9 cellular contexts compared by ENCODE assay signal in the genomic region with DNA sequence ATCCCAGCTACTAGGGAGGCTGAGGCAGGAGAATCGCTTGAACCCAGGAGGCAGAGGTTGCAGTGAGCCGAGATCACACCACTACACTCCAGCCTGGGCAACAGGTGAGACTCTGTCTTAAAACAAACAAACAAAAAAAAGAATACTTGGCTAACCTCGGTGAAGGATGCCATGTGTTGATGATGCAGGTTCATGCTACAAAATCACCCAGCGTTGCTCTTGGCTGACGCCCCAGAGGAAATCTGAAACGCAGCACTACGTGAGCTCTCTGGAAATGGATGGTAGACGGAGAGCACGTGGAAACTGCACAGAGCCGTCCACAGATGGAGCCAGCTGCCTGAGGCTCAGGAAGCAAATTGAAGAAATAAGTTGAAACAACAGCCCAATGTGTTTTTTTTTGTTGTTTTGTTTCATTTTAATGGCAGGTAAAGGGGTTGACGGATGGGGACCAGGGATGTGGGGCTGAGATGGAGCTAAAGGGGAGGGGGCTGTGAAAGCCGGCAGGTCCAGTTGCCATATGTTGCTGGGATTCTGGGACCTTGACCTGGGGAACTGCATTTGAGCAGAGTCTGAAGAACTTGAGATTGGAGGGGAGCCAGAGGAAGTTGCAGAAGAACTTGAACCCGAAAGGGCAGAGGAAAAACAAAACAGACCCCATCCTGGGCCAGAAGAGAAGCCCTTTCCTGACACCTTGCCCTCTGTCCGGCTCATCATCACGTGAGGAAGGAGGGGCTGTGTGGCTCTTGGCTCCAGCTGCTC. TPM values are rescaled to one million over a fixed set of nuclear protein-coding genes. Genes with fewer than 3 reads are reported as not detected.
DNase-seq lines count a peak whose midpoint lies in the region; ATAC-seq and TF ChIP-seq lines count a peak whose summit lies in the region.
"Had no signal": no experiment of that assay in that cellular context is flagged by ENCODE, and none has a peak within 500 bp of the region (broad histone marks: within the 10 kb centered on the region; RNA-seq: fewer than 3 reads in every experiment).

No MANE protein-coding gene starts in this region.

- H3K27me3 ChIP-seq in left lung (no peaks in the 10 kb centered on the region), upper lobe of right lung (no peaks in the 10 kb centered on the region)

- intact Hi-C loops in left lung (cut with DNase I), result no loop called here
- intact Hi-C loops in upper lobe of right lung (cut with DNase I), result loop anchor here (10.0 kb wide), 1 partner anchor 108 kb away; no protein-coding TSS in a partner anchor

- DNase-seq in DMS53 treated with DMSO at 0.1 percent for 48 hours (lab: John Stamatoyannopoulos, UW; ENCODE audit: unreplicated experiment) (peak; percentile 39), NCI-H2107 (lab: John Stamatoyannopoulos, UW) (peak; percentile 83), astrocyte of the cerebellum (ENCODE audit: low read depth) (peak; percentile 85), left lung (peak in 1 of 2 donors; percentile 56), upper lobe of right lung (no peak)

- in situ Hi-C loops in astrocyte of the cerebellum (cut with HindIII; ENCODE audit: low sequenced_read_pairs), result no loop called here

- H3K4me3 ChIP-seq in astrocyte of the cerebellum (ENCODE audit: low read depth, low read length), result no peak overlapping the region
- H3K4me3 ChIP-seq in left lung, result no peak overlapping the region
- H3K4me3 ChIP-seq in upper lobe of right lung, result no peak overlapping the region

- H3K4me1 ChIP-seq in left lung (peaks cover 0 to 23% of the 10 kb centered on the region in 2 donors), upper lobe of right lung (peaks cover 22% of the 10 kb centered on the region)

- H3K36me3 ChIP-seq in left lung (no peaks in the 10 kb centered on the region), upper lobe of right lung (no peaks in the 10 kb centered on the region)

- peak; percentile 56 for TF ChIP-seq CTCF in astrocyte of the cerebellum (IDR thresholded peaks at IDR 0.05; ENCODE audit: low read depth, low read length, missing control alignments)
- TF ChIP-seq CTCF in left lung (IDR thresholded peaks at IDR 0.05), result no peak
- TF ChIP-seq CTCF in upper lobe of right lung (IDR thresholded peaks at IDR 0.05), result peak; percentile 30

- peak overlapping the region in 1 of 2 donors; percentile 25 for H3K27ac ChIP-seq in left lung
- H3K27ac ChIP-seq in upper lobe of right lung, result no peak overlapping the region

- peak; percentile 73 for ATAC-seq in GM19455 (IDR thresholded peaks at IDR 0.05; ENCODE audit: unreplicated experiment)
- peak; percentile 82 for ATAC-seq in left lung
- peak; percentile 76 for ATAC-seq in upper lobe of right lung
- ATAC-seq in HG03039 (IDR thresholded peaks at IDR 0.05; ENCODE audit: unreplicated experiment), result no peak
- no peak for ATAC-seq in HG03095 (IDR thresholded peaks at IDR 0.05; ENCODE audit: unreplicated experiment)

- no peaks in the 10 kb centered on the region for H3K9me3 ChIP-seq in left lung
- no peaks in the 10 kb centered on the region for H3K9me3 ChIP-seq in upper lobe of right lung

RNA-seq across cellular contexts. Expression of a gene that starts 12.8 kb away (rescaled TPM):
- 10 to 100 TPM; 30.6 to 34.6 TPM for total RNA-seq in left lung
- total RNA-seq in upper lobe of right lung, result 30.8 TPM

RNA-seq across cellular contexts. Expression of a gene that starts 15.1 kb away (rescaled TPM):
- total RNA-seq in left lung (not detected), upper lobe of right lung (not detected)
- total RNA-seq: T-helper 2 cell treated with Interferon-gamma antibody and Interleukin-4, amounts not matched to agents 100 ng/mL and 5 ng/mL, for 36 hours had no signal

Comparison
In these comparisons a context has a peak if more than half of its experiments do, and no peak if none do; other contexts are left out.
1. ATAC-seq: peak in GM19455 (single experiment), left lung (single experiment) and upper lobe of right lung (single experiment); none in HG03039 (single experiment) and HG03095 (single experiment).
2. CTCF ChIP-seq: peak in astrocyte of the cerebellum (single experiment) and upper lobe of right lung (single experiment); none in left lung (0 of 2).